In the genomic region with DNA sequence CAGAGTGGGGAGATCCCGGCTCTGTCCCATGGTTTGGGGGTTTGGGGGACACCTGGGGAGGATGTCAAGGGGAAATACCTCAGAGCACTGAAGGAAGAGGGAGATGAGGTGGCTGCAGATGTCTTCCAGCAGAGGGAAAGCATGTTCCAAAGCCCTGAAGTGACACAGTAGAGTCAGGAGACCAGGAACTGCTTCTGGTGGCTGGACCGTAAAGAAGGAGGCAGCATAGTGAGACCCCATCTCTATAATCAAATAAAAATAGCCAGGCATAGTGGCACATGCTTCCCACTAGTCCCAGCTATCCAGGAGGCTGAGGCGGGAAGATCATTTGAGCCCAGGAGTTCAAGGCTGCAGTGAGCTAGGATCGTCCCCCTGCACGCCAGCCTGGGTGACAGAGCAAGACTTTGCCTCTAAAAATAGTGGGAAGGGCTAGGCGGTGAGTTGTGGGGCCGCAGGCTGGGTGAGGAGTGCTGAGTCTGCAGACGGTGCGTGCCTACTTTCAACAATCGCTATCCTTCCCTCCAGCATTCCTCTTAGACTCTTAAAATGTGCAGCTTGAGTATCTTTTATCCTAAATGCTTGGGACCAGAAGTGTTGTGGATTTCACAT, we compare ENCODE assay signal across 1 cellular context.
TF ChIP-seq lines count a peak whose summit lies in the region.

No MANE protein-coding gene starts in this region.

TF ChIP-seq in HepG2, 621 proteins besides CTCF, POLR2A, EP300 and RAD21 (continued from another document):
- TF ChIP-seq, protein P1, sequence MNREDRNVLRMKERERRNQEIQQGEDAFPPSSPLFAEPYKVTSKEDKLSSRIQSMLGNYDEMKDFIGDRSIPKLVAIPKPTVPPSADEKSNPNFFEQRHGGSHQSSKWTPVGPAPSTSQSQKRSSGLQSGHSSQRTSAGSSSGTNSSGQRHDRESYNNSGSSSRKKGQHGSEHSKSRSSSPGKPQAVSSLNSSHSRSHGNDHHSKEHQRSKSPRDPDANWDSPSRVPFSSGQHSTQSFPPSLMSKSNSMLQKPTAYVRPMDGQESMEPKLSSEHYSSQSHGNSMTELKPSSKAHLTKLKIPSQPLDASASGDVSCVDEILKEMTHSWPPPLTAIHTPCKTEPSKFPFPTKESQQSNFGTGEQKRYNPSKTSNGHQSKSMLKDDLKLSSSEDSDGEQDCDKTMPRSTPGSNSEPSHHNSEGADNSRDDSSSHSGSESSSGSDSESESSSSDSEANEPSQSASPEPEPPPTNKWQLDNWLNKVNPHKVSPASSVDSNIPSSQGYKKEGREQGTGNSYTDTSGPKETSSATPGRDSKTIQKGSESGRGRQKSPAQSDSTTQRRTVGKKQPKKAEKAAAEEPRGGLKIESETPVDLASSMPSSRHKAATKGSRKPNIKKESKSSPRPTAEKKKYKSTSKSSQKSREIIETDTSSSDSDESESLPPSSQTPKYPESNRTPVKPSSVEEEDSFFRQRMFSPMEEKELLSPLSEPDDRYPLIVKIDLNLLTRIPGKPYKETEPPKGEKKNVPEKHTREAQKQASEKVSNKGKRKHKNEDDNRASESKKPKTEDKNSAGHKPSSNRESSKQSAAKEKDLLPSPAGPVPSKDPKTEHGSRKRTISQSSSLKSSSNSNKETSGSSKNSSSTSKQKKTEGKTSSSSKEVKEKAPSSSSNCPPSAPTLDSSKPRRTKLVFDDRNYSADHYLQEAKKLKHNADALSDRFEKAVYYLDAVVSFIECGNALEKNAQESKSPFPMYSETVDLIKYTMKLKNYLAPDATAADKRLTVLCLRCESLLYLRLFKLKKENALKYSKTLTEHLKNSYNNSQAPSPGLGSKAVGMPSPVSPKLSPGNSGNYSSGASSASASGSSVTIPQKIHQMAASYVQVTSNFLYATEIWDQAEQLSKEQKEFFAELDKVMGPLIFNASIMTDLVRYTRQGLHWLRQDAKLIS (CRISPR knock-in tag; IDR thresholded peaks at IDR 0.05): no peak
- TF ChIP-seq TFDP1 (CRISPR knock-in tag; IDR thresholded peaks at IDR 0.05; ENCODE audit: borderline replicate concordance): peak; percentile 47; the same call in 1 of the 2 replicates
- TF ChIP-seq, protein P2, sequence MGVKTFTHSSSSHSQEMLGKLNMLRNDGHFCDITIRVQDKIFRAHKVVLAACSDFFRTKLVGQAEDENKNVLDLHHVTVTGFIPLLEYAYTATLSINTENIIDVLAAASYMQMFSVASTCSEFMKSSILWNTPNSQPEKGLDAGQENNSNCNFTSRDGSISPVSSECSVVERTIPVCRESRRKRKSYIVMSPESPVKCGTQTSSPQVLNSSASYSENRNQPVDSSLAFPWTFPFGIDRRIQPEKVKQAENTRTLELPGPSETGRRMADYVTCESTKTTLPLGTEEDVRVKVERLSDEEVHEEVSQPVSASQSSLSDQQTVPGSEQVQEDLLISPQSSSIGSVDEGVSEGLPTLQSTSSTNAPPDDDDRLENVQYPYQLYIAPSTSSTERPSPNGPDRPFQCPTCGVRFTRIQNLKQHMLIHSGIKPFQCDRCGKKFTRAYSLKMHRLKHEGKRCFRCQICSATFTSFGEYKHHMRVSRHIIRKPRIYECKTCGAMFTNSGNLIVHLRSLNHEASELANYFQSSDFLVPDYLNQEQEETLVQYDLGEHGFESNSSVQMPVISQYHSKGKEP (CRISPR knock-in tag; IDR thresholded peaks at IDR 0.05): no peak
- TF ChIP-seq ZSCAN25 (CRISPR knock-in tag; IDR thresholded peaks at IDR 0.05): peak; percentile 43; the same call in 1 of the 2 replicates
- TF ChIP-seq, protein P3, sequence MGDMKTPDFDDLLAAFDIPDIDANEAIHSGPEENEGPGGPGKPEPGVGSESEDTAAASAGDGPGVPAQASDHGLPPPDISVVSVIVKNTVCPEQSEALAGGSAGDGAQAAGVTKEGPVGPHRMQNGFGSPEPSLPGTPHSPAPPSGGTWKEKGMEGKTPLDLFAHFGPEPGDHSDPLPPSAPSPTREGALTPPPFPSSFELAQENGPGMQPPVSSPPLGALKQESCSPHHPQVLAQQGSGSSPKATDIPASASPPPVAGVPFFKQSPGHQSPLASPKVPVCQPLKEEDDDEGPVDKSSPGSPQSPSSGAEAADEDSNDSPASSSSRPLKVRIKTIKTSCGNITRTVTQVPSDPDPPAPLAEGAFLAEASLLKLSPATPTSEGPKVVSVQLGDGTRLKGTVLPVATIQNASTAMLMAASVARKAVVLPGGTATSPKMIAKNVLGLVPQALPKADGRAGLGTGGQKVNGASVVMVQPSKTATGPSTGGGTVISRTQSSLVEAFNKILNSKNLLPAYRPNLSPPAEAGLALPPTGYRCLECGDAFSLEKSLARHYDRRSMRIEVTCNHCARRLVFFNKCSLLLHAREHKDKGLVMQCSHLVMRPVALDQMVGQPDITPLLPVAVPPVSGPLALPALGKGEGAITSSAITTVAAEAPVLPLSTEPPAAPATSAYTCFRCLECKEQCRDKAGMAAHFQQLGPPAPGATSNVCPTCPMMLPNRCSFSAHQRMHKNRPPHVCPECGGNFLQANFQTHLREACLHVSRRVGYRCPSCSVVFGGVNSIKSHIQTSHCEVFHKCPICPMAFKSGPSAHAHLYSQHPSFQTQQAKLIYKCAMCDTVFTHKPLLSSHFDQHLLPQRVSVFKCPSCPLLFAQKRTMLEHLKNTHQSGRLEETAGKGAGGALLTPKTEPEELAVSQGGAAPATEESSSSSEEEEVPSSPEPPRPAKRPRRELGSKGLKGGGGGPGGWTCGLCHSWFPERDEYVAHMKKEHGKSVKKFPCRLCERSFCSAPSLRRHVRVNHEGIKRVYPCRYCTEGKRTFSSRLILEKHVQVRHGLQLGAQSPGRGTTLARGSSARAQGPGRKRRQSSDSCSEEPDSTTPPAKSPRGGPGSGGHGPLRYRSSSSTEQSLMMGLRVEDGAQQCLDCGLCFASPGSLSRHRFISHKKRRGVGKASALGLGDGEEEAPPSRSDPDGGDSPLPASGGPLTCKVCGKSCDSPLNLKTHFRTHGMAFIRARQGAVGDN (CRISPR knock-in tag; IDR thresholded peaks at IDR 0.05): peak; percentile 51
- TF ChIP-seq, protein P4, sequence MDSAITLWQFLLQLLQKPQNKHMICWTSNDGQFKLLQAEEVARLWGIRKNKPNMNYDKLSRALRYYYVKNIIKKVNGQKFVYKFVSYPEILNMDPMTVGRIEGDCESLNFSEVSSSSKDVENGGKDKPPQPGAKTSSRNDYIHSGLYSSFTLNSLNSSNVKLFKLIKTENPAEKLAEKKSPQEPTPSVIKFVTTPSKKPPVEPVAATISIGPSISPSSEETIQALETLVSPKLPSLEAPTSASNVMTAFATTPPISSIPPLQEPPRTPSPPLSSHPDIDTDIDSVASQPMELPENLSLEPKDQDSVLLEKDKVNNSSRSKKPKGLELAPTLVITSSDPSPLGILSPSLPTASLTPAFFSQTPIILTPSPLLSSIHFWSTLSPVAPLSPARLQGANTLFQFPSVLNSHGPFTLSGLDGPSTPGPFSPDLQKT (CRISPR knock-in tag; IDR thresholded peaks at IDR 0.05; ENCODE audit: borderline replicate concordance): no peak
- TF ChIP-seq SALL1 (CRISPR knock-in tag; IDR thresholded peaks at IDR 0.05): peak; percentile 54; the same call in 1 of the 2 replicates
- peak; percentile 44 to 53 for TF ChIP-seq MAFK (conservative IDR thresholded peaks at IDR 0.05 in 1 of 2, IDR thresholded peaks at IDR 0.05 in 1 of 2; ENCODE audit: low read length in 2 of 2)
- TF ChIP-seq ZNF605 (CRISPR knock-in tag; IDR thresholded peaks at IDR 0.05): 0 out of 2 replicates have a peak, but pooled peaks have one; percentile 24
- TF ChIP-seq, protein P5, sequence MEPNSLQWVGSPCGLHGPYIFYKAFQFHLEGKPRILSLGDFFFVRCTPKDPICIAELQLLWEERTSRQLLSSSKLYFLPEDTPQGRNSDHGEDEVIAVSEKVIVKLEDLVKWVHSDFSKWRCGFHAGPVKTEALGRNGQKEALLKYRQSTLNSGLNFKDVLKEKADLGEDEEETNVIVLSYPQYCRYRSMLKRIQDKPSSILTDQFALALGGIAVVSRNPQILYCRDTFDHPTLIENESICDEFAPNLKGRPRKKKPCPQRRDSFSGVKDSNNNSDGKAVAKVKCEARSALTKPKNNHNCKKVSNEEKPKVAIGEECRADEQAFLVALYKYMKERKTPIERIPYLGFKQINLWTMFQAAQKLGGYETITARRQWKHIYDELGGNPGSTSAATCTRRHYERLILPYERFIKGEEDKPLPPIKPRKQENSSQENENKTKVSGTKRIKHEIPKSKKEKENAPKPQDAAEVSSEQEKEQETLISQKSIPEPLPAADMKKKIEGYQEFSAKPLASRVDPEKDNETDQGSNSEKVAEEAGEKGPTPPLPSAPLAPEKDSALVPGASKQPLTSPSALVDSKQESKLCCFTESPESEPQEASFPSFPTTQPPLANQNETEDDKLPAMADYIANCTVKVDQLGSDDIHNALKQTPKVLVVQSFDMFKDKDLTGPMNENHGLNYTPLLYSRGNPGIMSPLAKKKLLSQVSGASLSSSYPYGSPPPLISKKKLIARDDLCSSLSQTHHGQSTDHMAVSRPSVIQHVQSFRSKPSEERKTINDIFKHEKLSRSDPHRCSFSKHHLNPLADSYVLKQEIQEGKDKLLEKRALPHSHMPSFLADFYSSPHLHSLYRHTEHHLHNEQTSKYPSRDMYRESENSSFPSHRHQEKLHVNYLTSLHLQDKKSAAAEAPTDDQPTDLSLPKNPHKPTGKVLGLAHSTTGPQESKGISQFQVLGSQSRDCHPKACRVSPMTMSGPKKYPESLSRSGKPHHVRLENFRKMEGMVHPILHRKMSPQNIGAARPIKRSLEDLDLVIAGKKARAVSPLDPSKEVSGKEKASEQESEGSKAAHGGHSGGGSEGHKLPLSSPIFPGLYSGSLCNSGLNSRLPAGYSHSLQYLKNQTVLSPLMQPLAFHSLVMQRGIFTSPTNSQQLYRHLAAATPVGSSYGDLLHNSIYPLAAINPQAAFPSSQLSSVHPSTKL (CRISPR knock-in tag; IDR thresholded peaks at IDR 0.05): peak; percentile 34; the same call in 1 of the 2 replicates
- TF ChIP-seq, protein P6, sequence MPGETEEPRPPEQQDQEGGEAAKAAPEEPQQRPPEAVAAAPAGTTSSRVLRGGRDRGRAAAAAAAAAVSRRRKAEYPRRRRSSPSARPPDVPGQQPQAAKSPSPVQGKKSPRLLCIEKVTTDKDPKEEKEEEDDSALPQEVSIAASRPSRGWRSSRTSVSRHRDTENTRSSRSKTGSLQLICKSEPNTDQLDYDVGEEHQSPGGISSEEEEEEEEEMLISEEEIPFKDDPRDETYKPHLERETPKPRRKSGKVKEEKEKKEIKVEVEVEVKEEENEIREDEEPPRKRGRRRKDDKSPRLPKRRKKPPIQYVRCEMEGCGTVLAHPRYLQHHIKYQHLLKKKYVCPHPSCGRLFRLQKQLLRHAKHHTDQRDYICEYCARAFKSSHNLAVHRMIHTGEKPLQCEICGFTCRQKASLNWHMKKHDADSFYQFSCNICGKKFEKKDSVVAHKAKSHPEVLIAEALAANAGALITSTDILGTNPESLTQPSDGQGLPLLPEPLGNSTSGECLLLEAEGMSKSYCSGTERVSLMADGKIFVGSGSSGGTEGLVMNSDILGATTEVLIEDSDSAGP (CRISPR knock-in tag; IDR thresholded peaks at IDR 0.05; ENCODE audit: borderline replicate concordance): 0 out of 2 replicates have a peak, but pooled peaks have one; percentile 8
- TF ChIP-seq, protein P7, sequence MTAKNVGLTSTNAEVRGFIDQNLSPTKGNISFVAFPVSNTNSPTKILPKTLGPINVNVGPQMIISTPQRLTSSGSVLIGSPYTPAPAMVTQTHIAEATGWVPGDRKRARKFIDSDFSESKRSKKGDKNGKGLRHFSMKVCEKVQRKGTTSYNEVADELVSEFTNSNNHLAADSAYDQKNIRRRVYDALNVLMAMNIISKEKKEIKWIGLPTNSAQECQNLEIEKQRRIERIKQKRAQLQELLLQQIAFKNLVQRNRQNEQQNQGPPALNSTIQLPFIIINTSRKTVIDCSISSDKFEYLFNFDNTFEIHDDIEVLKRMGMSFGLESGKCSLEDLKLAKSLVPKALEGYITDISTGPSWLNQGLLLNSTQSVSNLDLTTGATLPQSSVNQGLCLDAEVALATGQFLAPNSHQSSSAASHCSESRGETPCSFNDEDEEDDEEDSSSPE (CRISPR knock-in tag; IDR thresholded peaks at IDR 0.05): peak; percentile 43
- no peak for TF ChIP-seq NFATC3 (CRISPR knock-in tag; IDR thresholded peaks at IDR 0.05)
- TF ChIP-seq HOXA3 (CRISPR knock-in tag; IDR thresholded peaks at IDR 0.05): peak; percentile 26; the same call in 1 of the 2 replicates
- 0 out of 2 replicates have a peak, but pooled peaks have one; percentile 53 for TF ChIP-seq ZNF451 (CRISPR knock-in tag; IDR thresholded peaks at IDR 0.05)
- TF ChIP-seq ARID2 (CRISPR knock-in tag; IDR thresholded peaks at IDR 0.05; ENCODE audit: borderline replicate concordance): 0 out of 2 replicates have a peak, but pooled peaks have one; percentile 19
- peak; percentile 25; the same call in 1 of the 2 replicates for TF ChIP-seq SAP130 (CRISPR knock-in tag; IDR thresholded peaks at IDR 0.05; ENCODE audit: low read depth)
- 0 out of 2 replicates have a peak, but pooled peaks have one; percentile 19 for TF ChIP-seq PITX1 (CRISPR knock-in tag; IDR thresholded peaks at IDR 0.05)
- no peak for TF ChIP-seq ZNF180 (CRISPR knock-in tag; IDR thresholded peaks at IDR 0.05; ENCODE audit: borderline replicate concordance, low read depth)
- peak; percentile 35; the same call in 1 of the 2 replicates for TF ChIP-seq MAFF (IDR thresholded peaks at IDR 0.05; ENCODE audit: low read depth, low read length)
- no peak for TF ChIP-seq TSC22D2 (CRISPR knock-in tag; IDR thresholded peaks at IDR 0.05; ENCODE audit: borderline replicate concordance)
- 0 out of 2 replicates have a peak, but pooled peaks have one; percentile 17 for TF ChIP-seq MED1 (CRISPR knock-in tag; IDR thresholded peaks at IDR 0.05)
- TF ChIP-seq HBP1 (CRISPR knock-in tag; IDR thresholded peaks at IDR 0.05; ENCODE audit: low read depth): no peak
- TF ChIP-seq ESRRA (CRISPR knock-in tag; IDR thresholded peaks at IDR 0.05; ENCODE audit: low read depth): no peak
- peak; percentile 43; the same call in 1 of the 2 replicates for TF ChIP-seq HNF4A (CRISPR knock-in tag; IDR thresholded peaks at IDR 0.05)
TF ChIP-seq in HepG2: peak in this region for 18.
